Comparison of ENCODE assay signal across 22 cellular contexts in genomic region chr7:116496653-116497052, GRCh38. TPM values are rescaled to one million over a fixed set of nuclear protein-coding genes. Genes with fewer than 3 reads are reported as not detected.
"Had no signal": no experiment of that assay in that cellular context is flagged by ENCODE, and none has a peak within 500 bp of the region (broad histone marks: within the 10 kb centered on the region; RNA-seq: fewer than 3 reads in every experiment).

No MANE protein-coding gene starts in this region.

- H3K9me3 ChIP-seq: gastrocnemius medialis, left lung, lower lobe of right lung, psoas muscle, right lobe of liver, spleen, uterus had no signal

- H3K27ac Mint-ChIP-seq: natural killer cell treated with Interleukin-12 subunit alpha and Interleukin-12 subunit beta and Interleukin-15 and Interleukin-18, amount 100 ng/mL, for 72 hours; stimulated activated memory B cell treated with anti-CD40 and anti-IgM and Interleukin-4, amounts not matched to agents 10 μg/mL and 1 μg/mL and 100 μg/mL, for 72 hours; stimulated activated naive CD8-positive, alpha-beta T cell treated with anti-CD3 and anti-CD28 coated beads, Interleukin-15, Interleukin-2, amounts not matched to agents 100 ng/mL and 50 ng/mL, for 24 hours; type B pancreatic cell had no signal

- H2AFZ ChIP-seq: parathyroid adenoma had no signal

- H3K36me3 Mint-ChIP-seq: natural killer cell treated with Interleukin-12 subunit alpha and Interleukin-12 subunit beta and Interleukin-15 and Interleukin-18, amount 100 ng/mL, for 72 hours; stimulated activated memory B cell treated with anti-CD40 and anti-IgM and Interleukin-4, amounts not matched to agents 10 μg/mL and 1 μg/mL and 100 μg/mL, for 72 hours; type B pancreatic cell had no signal

- H3K9me3 Mint-ChIP-seq: natural killer cell treated with Interleukin-12 subunit alpha and Interleukin-12 subunit beta and Interleukin-15 and Interleukin-18, amount 100 ng/mL, for 72 hours; stimulated activated memory B cell treated with anti-CD40 and anti-IgM and Interleukin-4, amounts not matched to agents 10 μg/mL and 1 μg/mL and 100 μg/mL, for 72 hours; stimulated activated naive CD8-positive, alpha-beta T cell treated with anti-CD3 and anti-CD28 coated beads, Interleukin-15, Interleukin-2, amounts not matched to agents 100 ng/mL and 50 ng/mL, for 24 hours had no signal

- DNase-seq: effector memory CD4-positive, alpha-beta T cell; gastrocnemius medialis; heart right ventricle; hypothalamus; left lung; lower lobe of right lung; mesenchymal stem cell; midbrain; psoas muscle; retina; right lobe of liver; spleen; stimulated activated CD4-positive, alpha-beta T cell treated with anti-CD3 and anti-CD28 coated beads, Interleukin-15, amount 100 ng/mL, for 24 hours; stimulated activated CD4-positive, alpha-beta T cell treated with anti-CD3 and anti-CD28 coated beads, Interleukin-1b, Interleukin-23, amount 100 ng/mL, for 48 hours; stimulated activated CD4-positive, alpha-beta T cell treated with anti-CD3 and anti-CD28 coated beads, Interleukin-4, amount 100 ng/mL, for 24 hours; substantia nigra; uterus had no signal

- H3K27ac ChIP-seq: gastrocnemius medialis, left lung, lower lobe of right lung, parathyroid adenoma, psoas muscle, right lobe of liver, spleen, uterus had no signal

- H3K4me3 Mint-ChIP-seq: natural killer cell treated with Interleukin-12 subunit alpha and Interleukin-12 subunit beta and Interleukin-15 and Interleukin-18, amount 100 ng/mL, for 72 hours; stimulated activated memory B cell treated with anti-CD40 and anti-IgM and Interleukin-4, amounts not matched to agents 10 μg/mL and 1 μg/mL and 100 μg/mL, for 72 hours; stimulated activated naive CD8-positive, alpha-beta T cell treated with anti-CD3 and anti-CD28 coated beads, Interleukin-15, Interleukin-2, amounts not matched to agents 100 ng/mL and 50 ng/mL, for 24 hours; type B pancreatic cell had no signal

- H3K9ac ChIP-seq: parathyroid adenoma had no signal

- H3K4me3 ChIP-seq: gastrocnemius medialis, heart right ventricle, left lung, lower lobe of right lung, psoas muscle, right lobe of liver, spleen, uterus had no signal

- H3K36me3 ChIP-seq: gastrocnemius medialis, left lung, lower lobe of right lung, right lobe of liver, spleen, uterus had no signal

- H3K4me1 ChIP-seq: psoas muscle, uterus had no signal

- H3K79me2 ChIP-seq: parathyroid adenoma had no signal

- H3K27me3 ChIP-seq: right lobe of liver, uterus had no signal

RNA-seq across cellular contexts. Expression of gene CAV2, which starts 2.9 kb away (rescaled TPM):
- total RNA-seq: natural killer cell treated with Interleukin-12 subunit alpha and Interleukin-12 subunit beta and Interleukin-15 and Interleukin-18, amount 100 ng/mL, for 72 hours had no signal

RNA-seq across cellular contexts. Expression of gene CAV1, which starts 28.2 kb away (rescaled TPM):
- total RNA-seq: natural killer cell treated with Interleukin-12 subunit alpha and Interleukin-12 subunit beta and Interleukin-15 and Interleukin-18, amount 100 ng/mL, for 72 hours had no signal
